In the genomic region with DNA sequence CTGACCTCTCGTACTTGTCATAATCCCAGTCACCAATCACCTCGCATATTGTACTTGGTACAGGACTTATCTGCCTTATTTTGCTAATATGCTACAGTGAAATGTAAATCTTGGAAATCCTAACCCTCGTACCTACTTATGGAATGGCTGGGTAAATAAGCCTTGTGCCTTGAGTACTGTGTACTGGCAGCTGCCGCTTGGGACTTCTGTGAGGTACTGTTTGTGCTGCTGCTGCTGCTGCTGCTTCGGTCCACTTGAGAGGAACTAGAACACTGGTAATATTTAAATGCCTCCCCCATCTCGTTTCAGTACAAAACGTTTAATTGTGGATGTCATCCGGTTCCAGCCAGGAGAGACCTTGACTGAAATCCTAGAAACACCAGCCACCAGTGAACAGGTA, we compare ENCODE assay signal across 20 cellular contexts.
"Had no signal": no experiment of that assay in that cellular context is flagged by ENCODE, and none has a peak within 500 bp of the region (broad histone marks: within the 10 kb centered on the region; RNA-seq: fewer than 3 reads in every experiment).

No MANE protein-coding gene starts in this region.

- H3K27me3 Mint-ChIP-seq: memory B cell; naive thymus-derived CD4-positive, alpha-beta T cell; natural killer cell treated with Interleukin-12 subunit alpha and Interleukin-12 subunit beta and Interleukin-15 and Interleukin-18, amount 100 ng/mL, for 72 hours; progenitor cell of endocrine pancreas; stimulated activated naive CD8-positive, alpha-beta T cell treated with anti-CD3 and anti-CD28 coated beads, Interleukin-15, Interleukin-2, amounts not matched to agents 100 ng/mL and 50 ng/mL, for 24 hours had no signal

- H3K9me3 ChIP-seq: mucosa of descending colon, ovary, right atrium auricular region, right lobe of liver, tibial nerve, uterus had no signal

- H3K9me3 Mint-ChIP-seq: memory B cell; naive thymus-derived CD4-positive, alpha-beta T cell; natural killer cell treated with Interleukin-12 subunit alpha and Interleukin-12 subunit beta and Interleukin-15 and Interleukin-18, amount 100 ng/mL, for 72 hours; stimulated activated naive CD8-positive, alpha-beta T cell treated with anti-CD3 and anti-CD28 coated beads, Interleukin-15, Interleukin-2, amounts not matched to agents 100 ng/mL and 50 ng/mL, for 24 hours had no signal

- H3K27ac Mint-ChIP-seq: memory B cell; natural killer cell treated with Interleukin-12 subunit alpha and Interleukin-12 subunit beta and Interleukin-15 and Interleukin-18, amount 100 ng/mL, for 72 hours; progenitor cell of endocrine pancreas; stimulated activated naive CD8-positive, alpha-beta T cell treated with anti-CD3 and anti-CD28 coated beads, Interleukin-15, Interleukin-2, amounts not matched to agents 100 ng/mL and 50 ng/mL, for 24 hours had no signal

- H3K36me3 ChIP-seq: ovary, uterus had no signal

- DNase-seq: hippocampal formation; kidney glomerular epithelial cell; left cardiac atrium; midbrain; mucosa of descending colon; naive thymus-derived CD4-positive, alpha-beta T cell; ovary; right lobe of liver; stimulated activated CD4-positive, alpha-beta T cell treated with anti-CD3 and anti-CD28 coated beads, Interleukin-1b, Interleukin-23, amount 100 ng/mL, for 48 hours; stimulated activated CD4-positive, alpha-beta T cell treated with anti-CD3 and anti-CD28 coated beads, Interleukin-2, amount 100 ng/mL, for 48 hours; stimulated activated naive CD4-positive, alpha-beta T cell; uterus had no signal

- H3K4me3 ChIP-seq: mucosa of descending colon, ovary, right atrium auricular region, right lobe of liver, smooth muscle cell, tibial nerve, uterus had no signal

- H3K27me3 ChIP-seq: ovary, right atrium auricular region, right lobe of liver, tibial nerve, uterus had no signal

- H3K4me3 Mint-ChIP-seq: memory B cell; naive thymus-derived CD4-positive, alpha-beta T cell; natural killer cell treated with Interleukin-12 subunit alpha and Interleukin-12 subunit beta and Interleukin-15 and Interleukin-18, amount 100 ng/mL, for 72 hours; stimulated activated naive CD8-positive, alpha-beta T cell treated with anti-CD3 and anti-CD28 coated beads, Interleukin-15, Interleukin-2, amounts not matched to agents 100 ng/mL and 50 ng/mL, for 24 hours had no signal

- H3K4me1 Mint-ChIP-seq: memory B cell had no signal

- H3K4me1 ChIP-seq: right atrium auricular region, right lobe of liver, uterus had no signal

- H3K27ac ChIP-seq: ovary, right atrium auricular region, right lobe of liver, tibial nerve, uterus had no signal

- ATAC-seq: left cardiac atrium; left lobe of liver; mucosa of descending colon; naive thymus-derived CD4-positive, alpha-beta T cell; natural killer cell treated with Interleukin-12 subunit alpha and Interleukin-12 subunit beta and Interleukin-15 and Interleukin-18, amount 100 ng/mL, for 72 hours; right lobe of liver had no signal
